8 cellular contexts compared by ENCODE assay signal in genomic region chr19:16496613-16496983, GRCh38. TPM values are rescaled to one million over a fixed set of nuclear protein-coding genes. Genes with fewer than 3 reads are reported as not detected.
DNase-seq lines count a peak whose midpoint lies in the region; ATAC-seq, FAIRE-seq and TF ChIP-seq lines count a peak whose summit lies in the region.

No MANE protein-coding gene starts in this region.

- H3K4me1 ChIP-seq in cardiac muscle cell (ENCODE audit: low read depth) (peaks cover 4% of the 10 kb centered on the region), adrenal gland (replicated peaks in 1 of 2) (peaks cover 4 to 8% of the 10 kb centered on the region in 2 donors), keratinocyte (ENCODE audit: control insufficient read depth, extremely low read depth, insufficient read depth, low read length) (peaks cover 5% of the 10 kb centered on the region)

- H3K9me3 ChIP-seq in cardiac muscle cell (ENCODE audit: low read depth) (no peaks in the 10 kb centered on the region), adrenal gland (replicated peaks in 1 of 3) (no peaks in the 10 kb centered on the region), keratinocyte (ENCODE audit: control insufficient read depth, low read depth, low read length) (no peaks in the 10 kb centered on the region)

- no peak for FAIRE-seq in keratinocyte (lab: Jason Lieb, UNC)

- H3K79me2 ChIP-seq in keratinocyte (ENCODE audit: control insufficient read depth, insufficient read depth, low read length) = peaks cover 13% of the 10 kb centered on the region

- 17 to 22% (median 19%) methylated on average over 11 to 16 of the region's 16 CpGs for whole genome bisulfite sequencing in adrenal gland, 4 donors

- H2AFZ ChIP-seq in keratinocyte (ENCODE audit: control insufficient read depth, low read length) = peak overlapping the region; percentile 97

- intact Hi-C loops in Right ventricle myocardium inferior (cut with DNase I) = loop anchor here (5.0 kb wide), 1 partner anchor 59 kb away; no protein-coding TSS in a partner anchor
- intact Hi-C loops in adrenal gland (cut with DNase I) = no loop called here

- H3K4me3 ChIP-seq in cardiac muscle cell = peak overlapping the region; percentile 63
- peak overlapping the region; percentile 32 to 77 (median 58) for H3K4me3 ChIP-seq in adrenal gland
- peak overlapping the region; percentile 68 to 92 (median 84) for H3K4me3 ChIP-seq in keratinocyte (ENCODE audit: control insufficient read depth in 2 of 3, extremely low read depth in 1 of 3, insufficient read depth in 2 of 3, low read depth in 1 of 3, low read length in 3 of 3)

- no peak for ATAC-seq in Right ventricle myocardium inferior
- no peak for ATAC-seq in stimulated activated naive CD8-positive, alpha-beta T cell treated with anti-CD3 and anti-CD28 coated beads, Interleukin-15, Interleukin-2, amounts not matched to agents 100 U/mL and 50 U/mL, for 24 hours
- ATAC-seq in HG02852 (IDR thresholded peaks at IDR 0.05; ENCODE audit: unreplicated experiment) = no peak
- no peak for ATAC-seq in GM21515 (IDR thresholded peaks at IDR 0.05; ENCODE audit: unreplicated experiment)

- H3K9ac ChIP-seq in keratinocyte (ENCODE audit: control insufficient read depth, extremely low read depth, insufficient read depth, low read length) = peak overlapping the region; percentile 67

- no peak for TF ChIP-seq POLR2A in adrenal gland (IDR thresholded peaks at IDR 0.05)

- dilution Hi-C loops in keratinocyte (cut with MboI; ENCODE audit: extremely low pct_ligation_motif_present, low sequenced_read_pairs) = no loop called here

- TF ChIP-seq CTCF in cardiac muscle cell (IDR thresholded peaks at IDR 0.05; ENCODE audit: low read depth, low read length) = no peak
- TF ChIP-seq CTCF in adrenal gland (IDR thresholded peaks at IDR 0.05) = no peak
- TF ChIP-seq CTCF in keratinocyte (optimal IDR thresholded peaks at IDR 0.05 in 1 of 3, IDR thresholded peaks at IDR 0.05 in 1 of 3, conservative IDR thresholded peaks at IDR 0.05 in 1 of 3; ENCODE audit: extremely low read depth in 1 of 3, insufficient read depth in 2 of 3, low read length in 3 of 3) = no peak

- H3K9me1 ChIP-seq in keratinocyte (ENCODE audit: control insufficient read depth, extremely low read depth, insufficient read depth, low read length) = no peaks in the 10 kb centered on the region

- no peaks in the 10 kb centered on the region for H3K36me3 ChIP-seq in cardiac muscle cell
- peaks cover 0 to 10% of the 10 kb centered on the region in 2 donors for H3K36me3 ChIP-seq in adrenal gland (replicated peaks in 1 of 2)
- peaks cover 0 to 4% of the 10 kb centered on the region in 2 experiments for H3K36me3 ChIP-seq in keratinocyte (ENCODE audit: control insufficient read depth in 2 of 2, extremely low read depth in 1 of 2, insufficient read depth in 2 of 2, low read length in 2 of 2)

- DNase-seq in cardiac muscle cell (ENCODE audit: low read depth in 1 of 2, low spot score in 1 of 2) (peak in 1 of 2 donors; percentile 59), Right ventricle myocardium inferior (ENCODE audit: missing footprints) (no peak), adrenal gland (peak in 6 of 7 donors; percentile 56 to 74 (median 64)), keratinocyte (ENCODE audit: low read depth, low spot score) (no peak), GDM1 (lab: John Stamatoyannopoulos, UW) (no peak)
- peak; percentile 8 for DNase-seq in stimulated activated naive CD8-positive, alpha-beta T cell treated with anti-CD3 and anti-CD28 coated beads, Interleukin-15, Interleukin-2, amounts not matched to agents 100 U/mL and 50 U/mL, for 24 hours

- H3K4me2 ChIP-seq in keratinocyte (ENCODE audit: control insufficient read depth, extremely low read depth, insufficient read depth, low read depth, low read length) = peak overlapping the region; percentile 87

- H3K27ac ChIP-seq in cardiac muscle cell (no peak overlapping the region), adrenal gland (peak overlapping the region in 2 of 5 donors; percentile 59 to 70), keratinocyte (ENCODE audit: control insufficient read depth, insufficient read depth, low read length) (peak overlapping the region; percentile 66)

- H4K20me1 ChIP-seq in keratinocyte (ENCODE audit: control insufficient read depth, extremely low read depth, insufficient read depth, low read length) = no peaks in the 10 kb centered on the region

- H3K27me3 ChIP-seq in cardiac muscle cell (no peaks in the 10 kb centered on the region), adrenal gland (no peaks in the 10 kb centered on the region), keratinocyte (ENCODE audit: control insufficient read depth, extremely low read depth, insufficient read depth, low read length) (no peaks in the 10 kb centered on the region)

RNA-seq across cellular contexts. Expression of gene C19orf44, which starts 0.4 kb away (rescaled TPM):
- 5.8 and 9.2 TPM in 2 replicates for total RNA-seq in cardiac muscle cell
- 5.1 and 7.6 TPM in 2 replicates for polyA plus RNA-seq in cardiac muscle cell
- total RNA-seq in Right ventricle myocardium inferior = 3.3 TPM
- total RNA-seq in adrenal gland = 1 to 10 TPM; 3.4 to 9.3 (median 5.6) TPM
- polyA plus RNA-seq in adrenal gland = 10 to 100 TPM in 1 of 3 donors, 1 to 10 TPM in 2; 4.8 to 12.1 (median 5.9) TPM
- 1.7 to 3.2 TPM (median 2.7 TPM) in 3 replicates for polyA plus RNA-seq in keratinocyte
- 1.4 TPM for polyA plus RNA-seq in keratinocyte (2011; ENCODE audit: low read depth)
- polyA plus RNA-seq in keratinocyte (2011; cell fraction: cytosol; rRNA removed) = 2.3 and 2.6 TPM in 2 replicates
- polyA plus RNA-seq in keratinocyte (2011; cell fraction: nucleus; rRNA removed) = 7.7 and 8.4 TPM in 2 replicates
- 2.1 and 2.4 TPM in 2 replicates for polyA plus RNA-seq in keratinocyte (2012; ENCODE audit: low replicate concordance)
- polyA minus RNA-seq in keratinocyte = 0.99 to 2.8 TPM (median 2.6 TPM) in 3 replicates
- not detected for polyA minus RNA-seq in keratinocyte (2011; cell fraction: cytosol; rRNA and poly(A)+ RNA removed)
- polyA minus RNA-seq in keratinocyte (2011; cell fraction: nucleus; rRNA and poly(A)+ RNA removed) = 1.8 and 2.2 TPM in 2 replicates

RNA-seq across cellular contexts. Expression of gene CALR3, which starts 0.6 kb away (rescaled TPM):
- total RNA-seq in cardiac muscle cell = not detected in 2 replicates
- polyA plus RNA-seq in cardiac muscle cell = not detected in 2 replicates
- not detected for total RNA-seq in Right ventricle myocardium inferior
- under 1 TPM in 1 of 8 donors, not detected in 7; 0.41 TPM for total RNA-seq in adrenal gland
- polyA plus RNA-seq in adrenal gland = under 1 TPM in 2 of 3 donors, not detected in 1; 0.07 to 0.11 TPM
- 0.04 to 0.05 TPM in 2 of 3 replicates, not detected in the other for polyA plus RNA-seq in keratinocyte
- 0.61 TPM for polyA plus RNA-seq in keratinocyte (2011; ENCODE audit: low read depth)
- not detected in 2 replicates for polyA plus RNA-seq in keratinocyte (2011; cell fraction: cytosol; rRNA removed)
- polyA plus RNA-seq in keratinocyte (2011; cell fraction: nucleus; rRNA removed) = 0.15 TPM in 1 of 2 replicates, not detected in the other
- 0.20 TPM in 1 of 2 replicates, not detected in the other for polyA plus RNA-seq in keratinocyte (2012; ENCODE audit: low replicate concordance)
- 0.74 TPM in 1 of 3 replicates, not detected in the others for polyA minus RNA-seq in keratinocyte
- not detected for polyA minus RNA-seq in keratinocyte (2011; cell fraction: cytosol; rRNA and poly(A)+ RNA removed)
- not detected in 2 replicates for polyA minus RNA-seq in keratinocyte (2011; cell fraction: nucleus; rRNA and poly(A)+ RNA removed)

RNA-seq across cellular contexts. Expression of gene EPS15L1, which starts 24.8 kb away (rescaled TPM):
- total RNA-seq in cardiac muscle cell (22.4 and 37.8 TPM in 2 replicates), Right ventricle myocardium inferior (64.7 TPM), adrenal gland (10 to 100 TPM in 7 of 8 donors, 1 to 10 TPM in 1; 9.7 to 46.7 (median 29.2) TPM)
- polyA plus RNA-seq in cardiac muscle cell (38.8 and 42.6 TPM in 2 replicates), adrenal gland (10 to 100 TPM; 28.9 to 59.0 (median 32.6) TPM), keratinocyte (10.5 to 16.1 TPM (median 12.5 TPM) in 3 replicates)
- 17.1 TPM for polyA plus RNA-seq in keratinocyte (2011; ENCODE audit: low read depth)
- polyA plus RNA-seq in keratinocyte (2011; cell fraction: cytosol; rRNA removed) = 13.3 and 15.8 TPM in 2 replicates
- 22.4 and 27.2 TPM in 2 replicates for polyA plus RNA-seq in keratinocyte (2011; cell fraction: nucleus; rRNA removed)
- polyA plus RNA-seq in keratinocyte (2012; ENCODE audit: low replicate concordance) = 22.7 and 25.8 TPM in 2 replicates
- polyA minus RNA-seq in keratinocyte = 13.5 to 29.6 TPM (median 22.7 TPM) in 3 replicates
- polyA minus RNA-seq in keratinocyte (2011; cell fraction: cytosol; rRNA and poly(A)+ RNA removed) = 25.7 TPM
- 16.9 and 23.7 TPM in 2 replicates for polyA minus RNA-seq in keratinocyte (2011; cell fraction: nucleus; rRNA and poly(A)+ RNA removed)

RNA-seq across cellular contexts. Expression of gene CHERP, which starts 45.6 kb away (rescaled TPM):
- 11.7 and 27.2 TPM in 2 replicates for total RNA-seq in cardiac muscle cell
- polyA plus RNA-seq in cardiac muscle cell = 60.0 and 76.3 TPM in 2 replicates
- 17.3 TPM for total RNA-seq in Right ventricle myocardium inferior
- total RNA-seq in adrenal gland = 10 to 100 TPM in 7 of 8 donors, 1 to 10 TPM in 1; 8.4 to 50.7 (median 23.7) TPM
- 10 to 100 TPM; 11.3 to 39.3 (median 24.8) TPM for polyA plus RNA-seq in adrenal gland
- 3.3 to 9.1 TPM (median 3.6 TPM) in 3 replicates for polyA plus RNA-seq in keratinocyte
- polyA plus RNA-seq in keratinocyte (2011; ENCODE audit: low read depth) = 12.8 TPM
- 4.0 and 8.6 TPM in 2 replicates for polyA plus RNA-seq in keratinocyte (2011; cell fraction: cytosol; rRNA removed)
- polyA plus RNA-seq in keratinocyte (2011; cell fraction: nucleus; rRNA removed) = 18.6 and 23.9 TPM in 2 replicates
- 16.1 and 26.7 TPM in 2 replicates for polyA plus RNA-seq in keratinocyte (2012; ENCODE audit: low replicate concordance)
- 1.9 to 30.9 TPM (median 5.2 TPM) in 3 replicates for polyA minus RNA-seq in keratinocyte
- 13.4 TPM for polyA minus RNA-seq in keratinocyte (2011; cell fraction: cytosol; rRNA and poly(A)+ RNA removed)
- polyA minus RNA-seq in keratinocyte (2011; cell fraction: nucleus; rRNA and poly(A)+ RNA removed) = 11.7 and 18.0 TPM in 2 replicates

Comparison
In these comparisons a context has a peak if more than half of its experiments do, and no peak if none do; other contexts are left out.
1. DNase-seq: peak in adrenal gland (6 of 7) and stimulated activated naive CD8-positive, alpha-beta T cell treated with anti-CD3 and anti-CD28 coated beads, Interleukin-15, Interleukin-2, amounts not matched to agents 100 U/mL and 50 U/mL, for 24 hours (single experiment); none in Right ventricle myocardium inferior (single experiment), keratinocyte (single experiment) and GDM1 (single experiment).
2. Peak in every context shown above with its lines, with median percentiles within 50 percentile points of each other: H3K4me3 ChIP-seq.